In genomic region chr4:89837385-89837995, GRCh38 we compare ENCODE assay signal across 8 cellular contexts. TPM values are rescaled to one million over a fixed set of nuclear protein-coding genes. Genes with fewer than 3 reads are reported as not detected.
DNase-seq lines count a peak whose midpoint lies in the region; TF ChIP-seq lines count a peak whose summit lies in the region.

No MANE protein-coding gene starts in this region.

- peak; percentile 80 for DNase-seq in NCI-H510A treated with DMSO at 0.1 percent for 48 hours (lab: John Stamatoyannopoulos, UW)
- DNase-seq in NCI-H510A (lab: John Stamatoyannopoulos, UW): no peak
- peak; percentile 20 to 35 for DNase-seq in activated CD4-positive, alpha-beta T cell treated with anti-CD3 and anti-CD28 coated beads, Interleukin-2, amount 50 U/mL, for 48 hours
- DNase-seq in erythroblast (lab: John Stamatoyannopoulos, UW): peak; percentile 54 to 64
- peak; percentile 73 for DNase-seq in midbrain (lab: John Stamatoyannopoulos, UW)
- DNase-seq in transverse colon: no peak
- DNase-seq in RPMI8226: no peak

- 4% methylated on average over 30 of the region's 30 CpGs; no CpG with 5 or more reads in 1 of the 2 donors for WGBS in transverse colon (ENCODE audit: low coverage in 1 of 2), 2 donors

- H3K27ac Mint-ChIP-seq in IgD-negative memory B cell: no peak overlapping the region

- intact Hi-C loops in transverse colon (cut with DNase I; ENCODE audit: low total_unique reads): no loop called here

- peak overlapping the region; percentile 4 to 64 (median 44) for H3K27ac ChIP-seq in transverse colon

- TF ChIP-seq EP300 in transverse colon (IDR thresholded peaks at IDR 0.05; ENCODE audit: low read depth): no peak

- no peak for TF ChIP-seq CTCF in transverse colon (IDR thresholded peaks at IDR 0.05)

- H3K4me3 Mint-ChIP-seq in IgD-negative memory B cell: peak overlapping the region; percentile 2 to 89 (median 72)

- peaks cover 0 to 20% (median 16%) of the 10 kb centered on the region in 4 donors for H3K4me1 ChIP-seq in transverse colon

- H3K36me3 ChIP-seq in transverse colon: no peaks in the 10 kb centered on the region

- H3K4me3 ChIP-seq in transverse colon: peak overlapping the region; percentile 24 to 62 (median 42)

- H3K36me3 Mint-ChIP-seq in IgD-negative memory B cell: no peaks in the 10 kb centered on the region

- peaks cover 45% of the 10 kb centered on the region for H3K27me3 Mint-ChIP-seq in IgD-negative memory B cell

- no peaks in the 10 kb centered on the region for H3K9me3 ChIP-seq in transverse colon

- H3K4me1 Mint-ChIP-seq in IgD-negative memory B cell: peaks cover 2 to 14% (median 8%) of the 10 kb centered on the region in 3 donors

- in situ Hi-C loops in transverse colon (cut with MboI; ENCODE audit: low pct_ligation_motif_present in 1 of 4, low pct_unique_long_range_greater_than_20kb in 1 of 4, low sequenced_read_pairs in 3 of 4): no loop called here

- TF ChIP-seq POLR2A in erythroblast (IDR thresholded peaks at IDR 0.05; ENCODE audit: low read length) (no peak), transverse colon (IDR thresholded peaks at IDR 0.05) (no peak)

- H3K9me3 Mint-ChIP-seq in IgD-negative memory B cell: peaks cover 0 to 8% (median 3%) of the 10 kb centered on the region in 3 donors

- H3K27me3 ChIP-seq in transverse colon: peaks cover 64% of the 10 kb centered on the region

RNA-seq across cellular contexts. Expression of gene SNCA, which starts 0.5 kb away (rescaled TPM):
- 0.95 TPM for polyA plus RNA-seq in IgD-negative memory B cell
- total RNA-seq in transverse colon: 1 to 10 TPM; 2.2 to 7.8 (median 4.0) TPM

RNA-seq across cellular contexts. Expression of gene MMRN1, which starts 57.2 kb away (rescaled TPM):
- 0.18 TPM for polyA plus RNA-seq in IgD-negative memory B cell
- 10 to 100 TPM in 2 of 4 donors, 1 to 10 TPM in 2; 3.0 to 27.9 (median 8.0) TPM for total RNA-seq in transverse colon

Comparison
In these comparisons a context has a peak if more than half of its experiments do, and no peak if none do; other contexts are left out.
1. DNase-seq: peak in NCI-H510A treated with DMSO at 0.1 percent for 48 hours (single experiment), activated CD4-positive, alpha-beta T cell treated with anti-CD3 and anti-CD28 coated beads, Interleukin-2, amount 50 U/mL, for 48 hours (2 of 2), erythroblast (2 of 2) and midbrain (single experiment); none in NCI-H510A (single experiment), transverse colon (single experiment) and RPMI8226 (single experiment).